ENCODE assay signal across 21 cellular contexts in genomic region chr6:6650839-6651238, GRCh38.
A peak's percentile ranks its signal among the peaks of the same experiment; 100 is the strongest.
DNase-seq lines count a peak whose midpoint lies in the region; ATAC-seq, FAIRE-seq and TF ChIP-seq lines count a peak whose summit lies in the region.
"Had no signal": no experiment of that assay in that cellular context is flagged by ENCODE, and none has a peak within 500 bp of the region (broad histone marks: within the 10 kb centered on the region; RNA-seq: fewer than 3 reads in every experiment).

No MANE protein-coding gene starts in this region.

- H3K27me3 ChIP-seq in K562 (ENCODE audit: control insufficient read depth in 2 of 2, insufficient read depth in 2 of 2, low read length in 2 of 2), result 0 out of 5 replicates have a peak, but pooled peaks cover 0 to 3% of the 10 kb centered on the region in 2 experiments

- TF ChIP-seq CTCF in HEK293 (tag by site-specific recombination; IDR thresholded peaks at IDR 0.05) (no peak), K562 (IDR thresholded peaks at IDR 0.05 in 2 of 3, conservative IDR thresholded peaks at IDR 0.05 in 1 of 3; ENCODE audit: insufficient read depth in 2 of 3, low read depth in 1 of 3, low read length in 3 of 3) (no peak)

- no peaks in the 10 kb centered on the region for H3K4me1 ChIP-seq in HEK293 (ENCODE audit: control insufficient read depth, insufficient read depth, low read length)
- H3K4me1 ChIP-seq in K562 (replicated peaks in 1 of 2; ENCODE audit: control insufficient read depth in 2 of 2, insufficient read depth in 2 of 2, low read length in 2 of 2), result peaks cover 0 to 30% of the 10 kb centered on the region in 2 experiments; a peak in 4 of 5 replicates

- no peak overlapping the region for H3K4me2 ChIP-seq in K562 (ENCODE audit: insufficient read depth, low read length)

- no peak overlapping the region for H3K4me3 Mint-ChIP-seq in activated CD4-positive, alpha-beta T cell treated with anti-CD3 and anti-CD28 coated beads, Interleukin-2, amount 10 ng/mL, durations not matched to agents 7 days and 5 days
- H3K4me3 Mint-ChIP-seq in IgD-negative memory B cell, result no peak overlapping the region
- H3K4me3 Mint-ChIP-seq: CD4-positive, CD25-positive, alpha-beta regulatory T cell; HFFc6 had no signal

- H4K20me1 ChIP-seq in K562 (replicated peaks; ENCODE audit: control insufficient read depth, insufficient read depth, low read length), result no peaks in the 10 kb centered on the region

- no peaks in the 10 kb centered on the region for H3K36me3 ChIP-seq in HEK293 (ENCODE audit: control insufficient read depth in 2 of 2, insufficient read depth in 1 of 2, low read length in 2 of 2)
- H3K36me3 ChIP-seq in K562 (ENCODE audit: control insufficient read depth, insufficient read depth, low read length), result no peaks in the 10 kb centered on the region

- H3K27ac ChIP-seq in HEK293 (ENCODE audit: extremely low read depth, low read depth, low read length), result no peak overlapping the region
- no peak overlapping the region for H3K27ac ChIP-seq in K562 (ENCODE audit: extremely low read depth, low read depth, low read length)
- H3K27ac ChIP-seq: RWPE1, SK-N-MC had no signal

- no peaks in the 10 kb centered on the region for H3K9me1 ChIP-seq in K562 (ENCODE audit: control insufficient read depth, insufficient read depth, low read length)

- H3K9me3 ChIP-seq in HEK293 (ENCODE audit: control insufficient read depth, insufficient read depth, low read depth, low read length), result no peaks in the 10 kb centered on the region
- H3K9me3 ChIP-seq in K562 (replicated peaks; ENCODE audit: control insufficient read depth, insufficient read depth, low read depth, low read length), result no peaks in the 10 kb centered on the region

- H3K4me3 ChIP-seq in HEK293 (ENCODE audit: low read depth, low read length) (no peak overlapping the region), K562 (no peak overlapping the region)
- H3K4me3 ChIP-seq: SK-N-MC had no signal

- no peak overlapping the region for H3K9ac ChIP-seq in K562 (ENCODE audit: insufficient read depth in 1 of 2, low read depth in 2 of 2, low read length in 2 of 2)

- ATAC-seq in K562 (no peak), GM19023 (IDR thresholded peaks at IDR 0.05; ENCODE audit: unreplicated experiment) (no peak)

- TF ChIP-seq RAD21 in K562 (CRISPR knock-in tag; conservative IDR thresholded peaks at IDR 0.05 in 1 of 2, IDR thresholded peaks at IDR 0.05 in 1 of 2), result no peak

- in situ Hi-C loops in K562 (cut with MboI), result no loop called here

- peaks cover 68% of the 10 kb centered on the region for H3K4me1 Mint-ChIP-seq in activated CD4-positive, alpha-beta T cell treated with anti-CD3 and anti-CD28 coated beads, Interleukin-2, amount 10 ng/mL, durations not matched to agents 7 days and 5 days
- peaks cover 0 to 20% (median 2%) of the 10 kb centered on the region in 3 donors for H3K4me1 Mint-ChIP-seq in IgD-negative memory B cell

- no TSS peak for BruUV-seq in K562 (replicated peaks; lab: Mats Ljungman, UMichigan)

- peaks cover 39% of the 10 kb centered on the region for H3K36me3 Mint-ChIP-seq in activated CD4-positive, alpha-beta T cell treated with anti-CD3 and anti-CD28 coated beads, Interleukin-2, amount 10 ng/mL, durations not matched to agents 7 days and 5 days (ENCODE audit: low read depth)
- H3K36me3 Mint-ChIP-seq in IgD-negative memory B cell, result peaks cover 25% of the 10 kb centered on the region
- H3K36me3 Mint-ChIP-seq: CD4-positive, CD25-positive, alpha-beta regulatory T cell had no signal

- no peak for DNase-seq in activated CD4-positive, alpha-beta T cell treated with anti-CD3 and anti-CD28 coated beads, Interleukin-2, amount 10 ng/mL, durations not matched to agents 7 days and 5 days
- DNase-seq in activated CD4-positive, alpha-beta T cell treated with anti-CD3 and anti-CD28 coated beads for 48 hours, result no peak
- DNase-seq in K562 (ENCODE audit: extremely low read depth in 1 of 4, low spot score in 3 of 4), result no peak
- DNase-seq in T-helper 9 cell, result no peak
- DNase-seq: CD4-positive, CD25-positive, alpha-beta regulatory T cell; EL; H7; HFFc6; KBM-7; NCI-H1092; NCI-H1436; NCI-H187 treated with DMSO at 0.1 percent for 48 hours; NCI-H2107; NCI-H748 treated with DMSO at 0.1 percent for 48 hours; NK-92 treated with Interleukin-12 subunit alpha and Interleukin-12 subunit beta, amount 100 ng/mL, for 24 hours; SHP77 treated with DMSO at 0.1 percent for 48 hours had no signal

- no peaks in the 10 kb centered on the region for H3K79me2 ChIP-seq in K562 (ENCODE audit: control insufficient read depth, insufficient read depth, low read length)

- FAIRE-seq in K562 (lab: Jason Lieb, UNC), result no peak

- TF ChIP-seq EP300 in K562 (IDR thresholded peaks at IDR 0.05; ENCODE audit: low read length), result no peak

- TF ChIP-seq POLR2A in K562 (conservative IDR thresholded peaks at IDR 0.05), result no peak

- no peak overlapping the region for H2AFZ ChIP-seq in K562 (ENCODE audit: low read depth, low read length)

- POLR2A ChIA-PET in activated CD4-positive, alpha-beta T cell treated with anti-CD3 and anti-CD28 coated beads, Interleukin-2, amount 10 ng/mL, durations not matched to agents 7 days and 5 days (lab: Charles Lee), result no interaction called here
- POLR2A ChIA-PET in HEK293 (lab: Yijun Ruan, JAX), result no interaction called here
- POLR2A ChIA-PET in K562 (lab: Yijun Ruan, JAX), result interaction anchor here (0.6 kb wide), 1 partner anchor 25 kb away, joined by 4 read pairs; no protein-coding TSS in a partner anchor

- CTCF ChIA-PET in activated CD4-positive, alpha-beta T cell treated with anti-CD3 and anti-CD28 coated beads, Interleukin-2, amount 10 ng/mL, durations not matched to agents 7 days and 5 days (lab: Charles Lee), result interaction anchor here (0.6 to 1.0 kb wide), 2 partner anchors 17 to 57 kb away, joined by 3 read pairs; no protein-coding TSS in a partner anchor
- CTCF ChIA-PET in HEK293 (lab: Yijun Ruan, JAX) (interaction anchor here (0.7 kb wide), 1 partner anchor 104 kb away, joined by 3 read pairs; no protein-coding TSS in a partner anchor), K562 (lab: Yijun Ruan, JAX; ENCODE audit: low intra/inter-chr PET ratio) (no interaction called here)

- H3K9me3 Mint-ChIP-seq in activated CD4-positive, alpha-beta T cell treated with anti-CD3 and anti-CD28 coated beads, Interleukin-2, amount 10 ng/mL, durations not matched to agents 7 days and 5 days, result peaks cover 16% of the 10 kb centered on the region
- peaks cover 0 to 3% (median 0%) of the 10 kb centered on the region in 3 donors for H3K9me3 Mint-ChIP-seq in IgD-negative memory B cell

- peak overlapping the region; percentile 44 for H3K27ac Mint-ChIP-seq in activated CD4-positive, alpha-beta T cell treated with anti-CD3 and anti-CD28 coated beads, Interleukin-2, amount 10 ng/mL, durations not matched to agents 7 days and 5 days
- peak overlapping the region in 2 of 3 donors; percentile 18 to 21 for H3K27ac Mint-ChIP-seq in IgD-negative memory B cell
- H3K27ac Mint-ChIP-seq: HFFc6 had no signal

- intact Hi-C loops in K562 (cut with micrococcal nuclease), result no loop called here

- no peaks in the 10 kb centered on the region for H3K27me3 Mint-ChIP-seq in activated CD4-positive, alpha-beta T cell treated with anti-CD3 and anti-CD28 coated beads, Interleukin-2, amount 10 ng/mL, durations not matched to agents 7 days and 5 days
- H3K27me3 Mint-ChIP-seq in IgD-negative memory B cell, result no peaks in the 10 kb centered on the region

TF ChIP-seq in HEK293, 187 proteins besides CTCF, POLR2A, EP300 and RAD21:
- peak; percentile 60; the same call in 1 of the 2 replicates for TF ChIP-seq ZNF146 (tag by site-specific recombination; IDR thresholded peaks at IDR 0.05)
- TF ChIP-seq ZNF473 (tag by site-specific recombination; IDR thresholded peaks at IDR 0.05), result no peak

TF ChIP-seq in K562, 482 proteins besides CTCF, POLR2A, EP300 and RAD21:
- TF ChIP-seq AFF1 (IDR thresholded peaks at IDR 0.05; ENCODE audit: low read depth in 1 of 2, partially characterized antibody in 2 of 2) (no peak), ZNF146 (CRISPR knock-in tag; IDR thresholded peaks at IDR 0.05; ENCODE audit: unreplicated experiment) (peak; percentile 70)
